Comparison of ENCODE assay signal across 8 cellular contexts in genomic region chr1:109089242-109090015, GRCh38. TPM values are rescaled to one million over a fixed set of nuclear protein-coding genes. Genes with fewer than 3 reads are reported as not detected.
DNase-seq lines count a peak whose midpoint lies in the region; ATAC-seq and TF ChIP-seq lines count a peak whose summit lies in the region.

No MANE protein-coding gene starts in this region.

- ATAC-seq in omental fat pad (ENCODE audit: low FRiP score): no peak

- peaks cover 39% of the 10 kb centered on the region for H3K4me1 Mint-ChIP-seq in activated naive CD4-positive, alpha-beta T cell treated with anti-CD3 and anti-CD28 coated beads, Interleukin-2, amount 10 ng/mL, durations not matched to agents 7 days and 5 days
- peaks cover 27% of the 10 kb centered on the region for H3K4me1 Mint-ChIP-seq in osteocyte (ENCODE audit: unreplicated experiment)

- no peaks in the 10 kb centered on the region for H3K27me3 Mint-ChIP-seq in activated naive CD4-positive, alpha-beta T cell treated with anti-CD3 and anti-CD28 coated beads, Interleukin-2, amount 10 ng/mL, durations not matched to agents 7 days and 5 days
- no peaks in the 10 kb centered on the region for H3K27me3 Mint-ChIP-seq in osteocyte (ENCODE audit: unreplicated experiment)

- H3K4me3 Mint-ChIP-seq in activated naive CD4-positive, alpha-beta T cell treated with anti-CD3 and anti-CD28 coated beads, Interleukin-2, amount 10 ng/mL, durations not matched to agents 7 days and 5 days: peak overlapping the region; percentile 92
- peak overlapping the region; percentile 95 for H3K4me3 Mint-ChIP-seq in osteocyte (ENCODE audit: unreplicated experiment)

- CTCF ChIA-PET in activated naive CD4-positive, alpha-beta T cell treated with anti-CD3 and anti-CD28 coated beads, Interleukin-2, amount 10 ng/mL, durations not matched to agents 7 days and 5 days (lab: Charles Lee): interaction anchor here (0.6 to 3.1 kb wide), 6 partner anchors 12 to 403 kb away, joined by 3 to 18 read pairs (median 4); partner anchors contain the start of gene TAF13

- H3K27ac Mint-ChIP-seq in activated naive CD4-positive, alpha-beta T cell treated with anti-CD3 and anti-CD28 coated beads, Interleukin-2, amount 10 ng/mL, durations not matched to agents 7 days and 5 days: peak overlapping the region; percentile 97
- H3K27ac Mint-ChIP-seq in osteocyte (ENCODE audit: unreplicated experiment): peak overlapping the region; percentile 97

- no peak overlapping the region for H3K4me3 ChIP-seq in GM12875 (ENCODE audit: low read depth, low read length)

- H3K9me3 Mint-ChIP-seq in activated naive CD4-positive, alpha-beta T cell treated with anti-CD3 and anti-CD28 coated beads, Interleukin-2, amount 10 ng/mL, durations not matched to agents 7 days and 5 days: no peaks in the 10 kb centered on the region
- H3K9me3 Mint-ChIP-seq in osteocyte (ENCODE audit: unreplicated experiment): no peaks in the 10 kb centered on the region

- DNase-seq in AG20443 (ENCODE audit: low spot score) (peak; percentile 45), NCI-H524 (lab: John Stamatoyannopoulos, UW) (peak; percentile 81 to 94), globus pallidus (ENCODE audit: low spot score) (peak; percentile 97), osteocyte (ENCODE audit: extremely low spot score, unreplicated experiment) (no peak), omental fat pad (ENCODE audit: low spot score) (no peak), T-helper 9 cell (no peak)
- peak; percentile 41 for DNase-seq in activated naive CD4-positive, alpha-beta T cell treated with anti-CD3 and anti-CD28 coated beads, Interleukin-2, amount 10 ng/mL, durations not matched to agents 7 days and 5 days

- peaks cover 32% of the 10 kb centered on the region for H3K36me3 Mint-ChIP-seq in activated naive CD4-positive, alpha-beta T cell treated with anti-CD3 and anti-CD28 coated beads, Interleukin-2, amount 10 ng/mL, durations not matched to agents 7 days and 5 days
- H3K36me3 Mint-ChIP-seq in osteocyte (ENCODE audit: unreplicated experiment): peaks cover 3% of the 10 kb centered on the region

- TF ChIP-seq CTCF in GM12875 (IDR thresholded peaks at IDR 0.05; ENCODE audit: borderline replicate concordance, insufficient read depth, low read depth, low read length) (peak; percentile 46; the same call in 1 of the 2 replicates), osteocyte (IDR thresholded peaks at IDR 0.05) (peak; percentile 55), omental fat pad (IDR thresholded peaks at IDR 0.05) (no peak)

RNA-seq across cellular contexts. Expression of gene TMEM167B, which starts 1.1 kb away (rescaled TPM):
- 35.8 and 41.7 TPM in 2 replicates for total RNA-seq in osteocyte
- total RNA-seq in omental fat pad: 10 to 100 TPM; 22.2 to 29.2 (median 24.8) TPM

RNA-seq across cellular contexts. Expression of gene TAF13, which starts 13.6 kb away (rescaled TPM):
- total RNA-seq in osteocyte (39.8 and 42.3 TPM in 2 replicates), omental fat pad (10 to 100 TPM; 24.3 to 65.3 (median 31.5) TPM)

RNA-seq across cellular contexts. Expression of gene ELAPOR1, which starts 24.5 kb away (rescaled TPM):
- total RNA-seq in osteocyte: 0.31 and 0.83 TPM in 2 replicates
- total RNA-seq in omental fat pad: 1 to 10 TPM in 1 of 4 donors, under 1 TPM in 2, not detected in 1; 0.48 to 3.3 (median 0.74) TPM

RNA-seq across cellular contexts. Expression of gene WDR47, which starts 47.5 kb away (rescaled TPM):
- total RNA-seq in osteocyte (25.2 and 25.7 TPM in 2 replicates), omental fat pad (10 to 100 TPM; 12.0 to 20.8 (median 12.6) TPM)

Comparison
In these comparisons a context has a peak if more than half of its experiments do, and no peak if none do; other contexts are left out.
1. DNase-seq: peak in AG20443 (single experiment), NCI-H524 (2 of 2), activated naive CD4-positive, alpha-beta T cell treated with anti-CD3 and anti-CD28 coated beads, Interleukin-2, amount 10 ng/mL, durations not matched to agents 7 days and 5 days (single experiment) and globus pallidus (single experiment); none in osteocyte (single experiment), omental fat pad (single experiment) and T-helper 9 cell (single experiment).
2. CTCF ChIP-seq: peak in GM12875 (single experiment) and osteocyte (single experiment); none in omental fat pad (0 of 3).